10 cellular contexts compared by ENCODE assay signal in genomic region chr19:13860679-13861391, GRCh38. TPM values are rescaled to one million over a fixed set of nuclear protein-coding genes. Genes with fewer than 3 reads are reported as not detected.
DNase-seq lines count a peak whose midpoint lies in the region; ATAC-seq and TF ChIP-seq lines count a peak whose summit lies in the region.
"Had no signal": no experiment of that assay in that cellular context is flagged by ENCODE, and none has a peak within 500 bp of the region (broad histone marks: within the 10 kb centered on the region; RNA-seq: fewer than 3 reads in every experiment).

No MANE protein-coding gene starts in this region.

- H3K4me3 ChIP-seq in GM23248 = peak overlapping the region; percentile 71
- peak overlapping the region in 1 of 2 donors; percentile 48 for H3K4me3 ChIP-seq in gastroesophageal sphincter
- peak overlapping the region in 2 of 7 experiments; percentile 33 to 53 for H3K4me3 ChIP-seq in skin epidermis

- peaks cover 18% of the 10 kb centered on the region for H3K27me3 Mint-ChIP-seq in activated B cell treated with CpG ODN at 0.5 μM for 24 hours
- peaks cover 8% of the 10 kb centered on the region for H3K27me3 Mint-ChIP-seq in type B pancreatic cell

- H3K36me3 ChIP-seq in GM23248 (ENCODE audit: low read depth) (no peaks in the 10 kb centered on the region), gastroesophageal sphincter (no peaks in the 10 kb centered on the region)

- no peaks in the 10 kb centered on the region for H4K20me1 ChIP-seq in GM23248 (ENCODE audit: insufficient read depth)

- peaks cover 5% of the 10 kb centered on the region; the same call in 1 of the 2 replicates for H3K79me2 ChIP-seq in GM23248 (ENCODE audit: insufficient read depth)

- H3K36me3 Mint-ChIP-seq in activated B cell treated with CpG ODN at 0.5 μM for 24 hours (ENCODE audit: low read depth) (no peaks in the 10 kb centered on the region), type B pancreatic cell (no peaks in the 10 kb centered on the region)

- peak overlapping the region; percentile 21 for H2AFZ ChIP-seq in GM23248

- no peaks in the 10 kb centered on the region for H3K27me3 ChIP-seq in GM23248 (replicated peaks; ENCODE audit: insufficient read depth)
- H3K27me3 ChIP-seq in gastroesophageal sphincter = no peaks in the 10 kb centered on the region

- peak overlapping the region; percentile 80 for H3K4me2 ChIP-seq in GM23248 (ENCODE audit: unreplicated experiment)

- H3K27ac Mint-ChIP-seq in activated B cell treated with CpG ODN at 0.5 μM for 24 hours (peak overlapping the region; percentile 80), type B pancreatic cell (no peak overlapping the region)

- WGBS in GM23248 (ENCODE audit: low coverage in 1 of 2, low lambda C conversion rate in 2 of 2, missing lambda C conversion rate in 2 of 2), 2 experiments = 48 to 50% methylated on average over 12 to 13 of the region's 13 CpGs
- WGBS in gastroesophageal sphincter (ENCODE audit: low coverage in 1 of 2), 2 donors = 40 to 79% methylated on average over 1 to 11 of the region's 13 CpGs

- TF ChIP-seq CTCF in activated B cell treated with CpG ODN at 0.5 μM for 24 hours (IDR thresholded peaks at IDR 0.05) (no peak), gastroesophageal sphincter (IDR thresholded peaks at IDR 0.05) (no peak), type B pancreatic cell (conservative IDR thresholded peaks at IDR 0.05) (no peak)

- ATAC-seq in activated B cell treated with CpG ODN at 0.5 μM for 24 hours (ENCODE audit: low read depth) = no peak
- no peak for ATAC-seq in gastroesophageal sphincter

- H3K4me1 Mint-ChIP-seq in activated B cell treated with CpG ODN at 0.5 μM for 24 hours (peaks cover 24% of the 10 kb centered on the region), type B pancreatic cell (ENCODE audit: unreplicated experiment) (peaks cover 29% of the 10 kb centered on the region)

- no peak for TF ChIP-seq POLR2A in gastroesophageal sphincter (IDR thresholded peaks at IDR 0.05)

- POLR2A ChIA-PET in activated B cell treated with CpG ODN at 0.5 μM for 24 hours (lab: Charles Lee) = interaction anchor here (0.6 to 4.1 kb wide), 13 partner anchors 9 to 226 kb away, joined by 3 to 61 read pairs (median 10); partner anchors contain the start of genes C19orf53 and ZSWIM4

- in situ Hi-C loops in GM23248 (cut with MboI) = loop anchor here (10.0 kb wide), 1 partner anchor 76 kb away; no protein-coding TSS in a partner anchor

- no peak for TF ChIP-seq EP300 in gastroesophageal sphincter (IDR thresholded peaks at IDR 0.05)

- H3K4me1 ChIP-seq in GM23248 (ENCODE audit: insufficient read depth) = peaks cover 8% of the 10 kb centered on the region
- H3K4me1 ChIP-seq in gastroesophageal sphincter = peaks cover 0 to 52% (median 11%) of the 10 kb centered on the region in 3 donors

- H3K9me2 ChIP-seq in GM23248 (ENCODE audit: insufficient read depth) = no peaks in the 10 kb centered on the region

- DNase-seq in GM23248 (no peak), activated B cell treated with CpG ODN at 0.5 μM for 24 hours (peak; percentile 13), type B pancreatic cell (ENCODE audit: extremely low spot score, unreplicated experiment) (no peak), 8988T (no peak), caudate nucleus (lab: John Stamatoyannopoulos, UW) (no peak)
- DNase-seq: cortex of kidney, islet precursor cell, NCI-H345 had no signal

- peaks cover 36% of the 10 kb centered on the region for H3F3A ChIP-seq in GM23248 (ENCODE audit: insufficient read depth)

- H3K9me3 ChIP-seq in GM23248 (ENCODE audit: low read depth) (no peaks in the 10 kb centered on the region), gastroesophageal sphincter (no peaks in the 10 kb centered on the region)

- H3K9me3 Mint-ChIP-seq in activated B cell treated with CpG ODN at 0.5 μM for 24 hours = no peaks in the 10 kb centered on the region
- no peaks in the 10 kb centered on the region for H3K9me3 Mint-ChIP-seq in type B pancreatic cell

- peak overlapping the region; percentile 92 for H3K9ac ChIP-seq in GM23248

- peak overlapping the region; percentile 97 for H3K27ac ChIP-seq in GM23248
- peak overlapping the region; percentile 69 to 91 (median 90) for H3K27ac ChIP-seq in gastroesophageal sphincter
- H3K27ac ChIP-seq in skin epidermis = peak overlapping the region in 20 of 21 experiments; percentile 77 to 97 (median 92)
- no peak overlapping the region for H3K27ac ChIP-seq in caudate nucleus (ENCODE audit: low read depth, low read length)

- CTCF ChIA-PET in activated B cell treated with CpG ODN at 0.5 μM for 24 hours (lab: Charles Lee) = interaction anchor here (0.9 to 3.3 kb wide), 7 partner anchors 10 to 265 kb away, joined by 3 to 129 read pairs (median 18); partner anchors contain the start of gene C19orf53

- intact Hi-C loops in activated B cell treated with CpG ODN at 0.5 μM for 24 hours (cut with micrococcal nuclease) = loop anchor here (1.0 to 5.0 kb wide), 5 partner anchors 22 to 884 kb away; no protein-coding TSS in a partner anchor

- H3K4me3 Mint-ChIP-seq in activated B cell treated with CpG ODN at 0.5 μM for 24 hours = peak overlapping the region; percentile 91
- H3K4me3 Mint-ChIP-seq in type B pancreatic cell = no peak overlapping the region

RNA-seq across cellular contexts. Expression of gene NANOS3, which starts 16.1 kb away (rescaled TPM):
- not detected in 2 replicates for total RNA-seq in GM23248 (2014; rRNA removed; shearing (Covaris generic))
- 2.7 TPM in 2 replicates for polyA plus RNA-seq in GM23248 (2016; fragmentation: Nextera tagmentation; extraction: Ambion mirVana)
- not detected in 2 replicates for total RNA-seq in activated B cell treated with CpG ODN at 0.5 μM for 24 hours
- 1 to 10 TPM in 2 of 4 donors, not detected in 2; 1.1 to 5.0 TPM for total RNA-seq in gastroesophageal sphincter
- total RNA-seq in type B pancreatic cell (ENCODE audit: low replicate concordance) = 0.69 and 2.8 TPM in 2 replicates

RNA-seq across cellular contexts. Expression of gene BRME1, which starts 45.1 kb away (rescaled TPM):
- total RNA-seq in GM23248 (2014; rRNA removed; shearing (Covaris generic)) = 0.11 TPM in 1 of 2 replicates, not detected in the other
- polyA plus RNA-seq in GM23248 (2016; fragmentation: Nextera tagmentation; extraction: Ambion mirVana) = 0.63 and 2.1 TPM in 2 replicates
- 1.2 and 2.0 TPM in 2 replicates for total RNA-seq in activated B cell treated with CpG ODN at 0.5 μM for 24 hours
- total RNA-seq in gastroesophageal sphincter = 1 to 10 TPM in 3 of 4 donors, not detected in 1; 1.9 to 2.4 (median 2.2) TPM
- 3.5 and 9.2 TPM in 2 replicates for total RNA-seq in type B pancreatic cell (ENCODE audit: low replicate concordance)

RNA-seq across cellular contexts. Expression of gene CC2D1A, which starts 45.2 kb away (rescaled TPM):
- 20.6 and 22.8 TPM in 2 replicates for total RNA-seq in GM23248 (2014; rRNA removed; shearing (Covaris generic))
- polyA plus RNA-seq in GM23248 (2016; fragmentation: Nextera tagmentation; extraction: Ambion mirVana) = 15.8 and 16.9 TPM in 2 replicates
- 32.4 and 35.6 TPM in 2 replicates for total RNA-seq in activated B cell treated with CpG ODN at 0.5 μM for 24 hours
- 10 to 100 TPM; 15.6 to 36.8 (median 22.4) TPM for total RNA-seq in gastroesophageal sphincter
- 35.4 and 42.3 TPM in 2 replicates for total RNA-seq in type B pancreatic cell (ENCODE audit: low replicate concordance)
